15 cellular contexts compared by ENCODE assay signal in genomic region chr10:10164845-10165244, GRCh38.
DNase-seq lines count a peak whose midpoint lies in the region; TF ChIP-seq lines count a peak whose summit lies in the region.
"Had no signal": no experiment of that assay in that cellular context is flagged by ENCODE, and none has a peak within 500 bp of the region (broad histone marks: within the 10 kb centered on the region; RNA-seq: fewer than 3 reads in every experiment).

No MANE protein-coding gene starts in this region.

- H3K9me3 Mint-ChIP-seq in brain: peaks cover 5 to 27% (median 13%) of the 10 kb centered on the region in 5 experiments
- H3K9me3 Mint-ChIP-seq: CD8-positive, alpha-beta T cell had no signal

- TF ChIP-seq CTCF in brain (conservative IDR thresholded peaks at IDR 0.05) (no peak), suprapubic skin (IDR thresholded peaks at IDR 0.05) (no peak)

- H3K36me3 ChIP-seq in iPS-20b (ENCODE audit: insufficient read depth, low read depth, low read length): no peaks in the 10 kb centered on the region
- H3K36me3 ChIP-seq in HAP-1 (replicated peaks): no peaks in the 10 kb centered on the region
- H3K36me3 ChIP-seq in suprapubic skin: no peaks in the 10 kb centered on the region

- H3K9me3 ChIP-seq in iPS-20b (ENCODE audit: insufficient read depth, low read depth, low read length) (peaks cover 29% of the 10 kb centered on the region), HAP-1 (no peaks in the 10 kb centered on the region), suprapubic skin (peaks cover 3% of the 10 kb centered on the region)

- DNase-seq in NCI-H82 (lab: John Stamatoyannopoulos, UW): peak; percentile 2
- no peak for DNase-seq in NCI-H82 treated with DMSO at 0.1 percent for 48 hours (lab: John Stamatoyannopoulos, UW; ENCODE audit: unreplicated experiment)
- DNase-seq in HAP-1 (ENCODE audit: low spot score in 2 of 2): no peak
- no peak for DNase-seq in inferior parietal cortex (ENCODE audit: extremely low spot score)
- no peak for DNase-seq in suprapubic skin (ENCODE audit: low spot score in 2 of 2)
- DNase-seq: Caco-2; CD8-positive, alpha-beta T cell; DND-41; GDM1; IMR-90; KBM-7 had no signal

- 77% methylated on average over 3 of the region's 3 CpGs for WGBS in suprapubic skin

- H3K4me1 ChIP-seq in iPS-20b (ENCODE audit: insufficient read depth, low read length): peaks cover 32% of the 10 kb centered on the region
- no peaks in the 10 kb centered on the region for H3K4me1 ChIP-seq in HAP-1
- no peaks in the 10 kb centered on the region for H3K4me1 ChIP-seq in suprapubic skin
- H3K4me1 ChIP-seq: Caco-2 had no signal

- H3K4me1 Mint-ChIP-seq in brain: peaks cover 11% of the 10 kb centered on the region
- H3K4me1 Mint-ChIP-seq: CD14-positive monocyte had no signal

- no peak for TF ChIP-seq EP300 in suprapubic skin (IDR thresholded peaks at IDR 0.05)

- H3K27me3 ChIP-seq in iPS-20b (ENCODE audit: insufficient read depth, low read length) (no peaks in the 10 kb centered on the region), HAP-1 (ENCODE audit: low read depth) (no peaks in the 10 kb centered on the region), suprapubic skin (no peaks in the 10 kb centered on the region)

- in situ Hi-C loops in HAP-1 (cut with MboI; ENCODE audit: low sequenced_read_pairs): no loop called here

- no peak for TF ChIP-seq POLR2A in suprapubic skin (IDR thresholded peaks at IDR 0.05)

- no peaks in the 10 kb centered on the region for H3K27me3 Mint-ChIP-seq in brain

- H3K27ac Mint-ChIP-seq in brain: peak overlapping the region in 3 of 5 experiments; percentile 18 to 40 (median 39)
- H3K27ac Mint-ChIP-seq: CD14-positive monocyte; CD8-positive, alpha-beta T cell had no signal

- H3K27ac ChIP-seq in iPS-20b (ENCODE audit: low read length): peak overlapping the region; percentile 65
- no peak overlapping the region for H3K27ac ChIP-seq in suprapubic skin
- H3K27ac ChIP-seq: 22Rv1 had no signal

- H3K9ac ChIP-seq in iPS-20b (ENCODE audit: low read depth, low read length): peak overlapping the region; percentile 48; the same call in 1 of the 2 replicates

- no peak overlapping the region for H3K4me3 Mint-ChIP-seq in brain
- H3K4me3 Mint-ChIP-seq: CD14-positive monocyte; CD8-positive, alpha-beta T cell had no signal

- H3K36me3 Mint-ChIP-seq in brain: no peaks in the 10 kb centered on the region
- H3K36me3 Mint-ChIP-seq: CD14-positive monocyte; CD8-positive, alpha-beta T cell had no signal

- H3K4me3 ChIP-seq in iPS-20b (ENCODE audit: low read length): no peak overlapping the region; the same call in 1 of the 2 replicates
- no peak overlapping the region for H3K4me3 ChIP-seq in HAP-1
- H3K4me3 ChIP-seq in suprapubic skin: no peak overlapping the region
